Comparison of ENCODE assay signal across 1 cellular context in genomic region chr17:46922804-46923635, GRCh38.
TF ChIP-seq lines count a peak whose summit lies in the region.

TSS of gene GOSR2 (plus strand) at chr17:46923160. CDS start at chr17:46923193, 33 bp downstream.

TF ChIP-seq in HepG2, 621 proteins besides CTCF, POLR2A, EP300 and RAD21 (continued from another document and continues in another):
- TF ChIP-seq, protein P1, sequence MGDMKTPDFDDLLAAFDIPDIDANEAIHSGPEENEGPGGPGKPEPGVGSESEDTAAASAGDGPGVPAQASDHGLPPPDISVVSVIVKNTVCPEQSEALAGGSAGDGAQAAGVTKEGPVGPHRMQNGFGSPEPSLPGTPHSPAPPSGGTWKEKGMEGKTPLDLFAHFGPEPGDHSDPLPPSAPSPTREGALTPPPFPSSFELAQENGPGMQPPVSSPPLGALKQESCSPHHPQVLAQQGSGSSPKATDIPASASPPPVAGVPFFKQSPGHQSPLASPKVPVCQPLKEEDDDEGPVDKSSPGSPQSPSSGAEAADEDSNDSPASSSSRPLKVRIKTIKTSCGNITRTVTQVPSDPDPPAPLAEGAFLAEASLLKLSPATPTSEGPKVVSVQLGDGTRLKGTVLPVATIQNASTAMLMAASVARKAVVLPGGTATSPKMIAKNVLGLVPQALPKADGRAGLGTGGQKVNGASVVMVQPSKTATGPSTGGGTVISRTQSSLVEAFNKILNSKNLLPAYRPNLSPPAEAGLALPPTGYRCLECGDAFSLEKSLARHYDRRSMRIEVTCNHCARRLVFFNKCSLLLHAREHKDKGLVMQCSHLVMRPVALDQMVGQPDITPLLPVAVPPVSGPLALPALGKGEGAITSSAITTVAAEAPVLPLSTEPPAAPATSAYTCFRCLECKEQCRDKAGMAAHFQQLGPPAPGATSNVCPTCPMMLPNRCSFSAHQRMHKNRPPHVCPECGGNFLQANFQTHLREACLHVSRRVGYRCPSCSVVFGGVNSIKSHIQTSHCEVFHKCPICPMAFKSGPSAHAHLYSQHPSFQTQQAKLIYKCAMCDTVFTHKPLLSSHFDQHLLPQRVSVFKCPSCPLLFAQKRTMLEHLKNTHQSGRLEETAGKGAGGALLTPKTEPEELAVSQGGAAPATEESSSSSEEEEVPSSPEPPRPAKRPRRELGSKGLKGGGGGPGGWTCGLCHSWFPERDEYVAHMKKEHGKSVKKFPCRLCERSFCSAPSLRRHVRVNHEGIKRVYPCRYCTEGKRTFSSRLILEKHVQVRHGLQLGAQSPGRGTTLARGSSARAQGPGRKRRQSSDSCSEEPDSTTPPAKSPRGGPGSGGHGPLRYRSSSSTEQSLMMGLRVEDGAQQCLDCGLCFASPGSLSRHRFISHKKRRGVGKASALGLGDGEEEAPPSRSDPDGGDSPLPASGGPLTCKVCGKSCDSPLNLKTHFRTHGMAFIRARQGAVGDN (CRISPR knock-in tag; IDR thresholded peaks at IDR 0.05) = peak; percentile 97
- peak; percentile 93; the same call in 1 of the 2 replicates for TF ChIP-seq SAFB2 (CRISPR knock-in tag; IDR thresholded peaks at IDR 0.05; ENCODE audit: borderline replicate concordance, low read depth)
- TF ChIP-seq TCF12 (IDR thresholded peaks at IDR 0.05) = no peak
- TF ChIP-seq TCF12 (CRISPR knock-in tag; IDR thresholded peaks at IDR 0.05) = no peak
- TF ChIP-seq, protein P2, sequence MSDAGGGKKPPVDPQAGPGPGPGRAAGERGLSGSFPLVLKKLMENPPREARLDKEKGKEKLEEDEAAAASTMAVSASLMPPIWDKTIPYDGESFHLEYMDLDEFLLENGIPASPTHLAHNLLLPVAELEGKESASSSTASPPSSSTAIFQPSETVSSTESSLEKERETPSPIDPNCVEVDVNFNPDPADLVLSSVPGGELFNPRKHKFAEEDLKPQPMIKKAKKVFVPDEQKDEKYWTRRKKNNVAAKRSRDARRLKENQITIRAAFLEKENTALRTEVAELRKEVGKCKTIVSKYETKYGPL (CRISPR knock-in tag; IDR thresholded peaks at IDR 0.05) = no peak
- no peak for TF ChIP-seq GATA4 (IDR thresholded peaks at IDR 0.05; ENCODE audit: borderline replicate concordance, low read depth)
- peak; percentile 87; the same call in 1 of the 2 replicates for TF ChIP-seq ZNF766 (CRISPR knock-in tag; IDR thresholded peaks at IDR 0.05; ENCODE audit: borderline replicate concordance)
- peak; percentile 71; the same call in 1 of the 2 replicates for TF ChIP-seq ZC3H4 (CRISPR knock-in tag; IDR thresholded peaks at IDR 0.05; ENCODE audit: borderline replicate concordance)
- peak; percentile 96; the same call in 1 of the 2 replicates for TF ChIP-seq ZNF569 (CRISPR knock-in tag; IDR thresholded peaks at IDR 0.05; ENCODE audit: borderline replicate concordance)
- peak; percentile 81 for TF ChIP-seq CREM (IDR thresholded peaks at IDR 0.05)
- TF ChIP-seq CREM (CRISPR knock-in tag; IDR thresholded peaks at IDR 0.05) = no peak
- no peak; the same call in 1 of the 2 replicates for TF ChIP-seq ZBTB33 (CRISPR knock-in tag; IDR thresholded peaks at IDR 0.05)
- TF ChIP-seq ZNF296 (CRISPR knock-in tag; conservative IDR thresholded peaks at IDR 0.05) = 0 out of 2 replicates have a peak, but pooled peaks have one; percentile 47
- TF ChIP-seq IRX3 (CRISPR knock-in tag; IDR thresholded peaks at IDR 0.05; ENCODE audit: borderline replicate concordance, low read depth) = no peak; the same call in 1 of the 2 replicates
- TF ChIP-seq, protein P3, sequence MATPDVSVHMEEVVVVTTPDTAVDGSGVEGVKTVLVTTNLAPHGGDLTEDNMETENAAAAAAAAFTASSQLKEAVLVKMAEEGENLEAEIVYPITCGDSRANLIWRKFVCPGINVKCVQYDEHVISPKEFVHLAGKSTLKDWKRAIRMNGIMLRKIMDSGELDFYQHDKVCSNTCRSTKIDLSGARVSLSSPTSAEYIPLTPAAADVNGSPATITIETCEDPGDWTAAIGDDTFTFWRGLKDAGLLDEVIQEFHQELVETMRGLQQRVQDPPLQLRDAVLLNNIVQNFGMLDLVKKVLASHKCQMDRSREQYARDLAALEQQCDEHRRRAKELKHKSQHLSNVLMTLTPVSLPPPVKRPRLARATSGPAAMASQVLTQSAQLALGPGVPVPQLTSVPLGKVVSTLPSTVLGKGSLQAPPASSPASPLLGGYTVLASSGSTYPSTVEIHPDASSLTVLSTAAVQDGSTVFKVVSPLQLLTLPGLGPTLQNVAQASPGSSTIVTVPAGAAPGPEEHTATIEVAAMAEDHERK (CRISPR knock-in tag; IDR thresholded peaks at IDR 0.05; ENCODE audit: low read depth) = 0 out of 2 replicates have a peak, but pooled peaks have one; percentile 33
- TF ChIP-seq ZNF225 (CRISPR knock-in tag; IDR thresholded peaks at IDR 0.05) = peak; percentile 98
- TF ChIP-seq MEF2D (CRISPR knock-in tag; IDR thresholded peaks at IDR 0.05) = peak; percentile 95
- TF ChIP-seq, protein P4, sequence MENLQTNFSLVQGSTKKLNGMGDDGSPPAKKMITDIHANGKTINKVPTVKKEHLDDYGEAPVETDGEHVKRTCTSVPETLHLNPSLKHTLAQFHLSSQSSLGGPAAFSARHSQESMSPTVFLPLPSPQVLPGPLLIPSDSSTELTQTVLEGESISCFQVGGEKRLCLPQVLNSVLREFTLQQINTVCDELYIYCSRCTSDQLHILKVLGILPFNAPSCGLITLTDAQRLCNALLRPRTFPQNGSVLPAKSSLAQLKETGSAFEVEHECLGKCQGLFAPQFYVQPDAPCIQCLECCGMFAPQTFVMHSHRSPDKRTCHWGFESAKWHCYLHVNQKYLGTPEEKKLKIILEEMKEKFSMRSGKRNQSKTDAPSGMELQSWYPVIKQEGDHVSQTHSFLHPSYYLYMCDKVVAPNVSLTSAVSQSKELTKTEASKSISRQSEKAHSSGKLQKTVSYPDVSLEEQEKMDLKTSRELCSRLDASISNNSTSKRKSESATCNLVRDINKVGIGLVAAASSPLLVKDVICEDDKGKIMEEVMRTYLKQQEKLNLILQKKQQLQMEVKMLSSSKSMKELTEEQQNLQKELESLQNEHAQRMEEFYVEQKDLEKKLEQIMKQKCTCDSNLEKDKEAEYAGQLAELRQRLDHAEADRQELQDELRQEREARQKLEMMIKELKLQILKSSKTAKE (CRISPR knock-in tag; IDR thresholded peaks at IDR 0.05; ENCODE audit: borderline replicate concordance) = no peak
- peak; percentile 63; the same call in 1 of the 2 replicates for TF ChIP-seq BHLHE40 (IDR thresholded peaks at IDR 0.05; ENCODE audit: low read length)
- peak; percentile 51 to 89; a peak in 2 of 4 replicates for TF ChIP-seq KLF16 (CRISPR knock-in tag; IDR thresholded peaks at IDR 0.05)
- peak; percentile 85; the same call in 1 of the 2 replicates for TF ChIP-seq ZNF343 (CRISPR knock-in tag; IDR thresholded peaks at IDR 0.05)
- TF ChIP-seq, protein P5, sequence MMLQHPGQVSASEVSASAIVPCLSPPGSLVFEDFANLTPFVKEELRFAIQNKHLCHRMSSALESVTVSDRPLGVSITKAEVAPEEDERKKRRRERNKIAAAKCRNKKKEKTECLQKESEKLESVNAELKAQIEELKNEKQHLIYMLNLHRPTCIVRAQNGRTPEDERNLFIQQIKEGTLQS (CRISPR knock-in tag; IDR thresholded peaks at IDR 0.05) = peak; percentile 29
- TF ChIP-seq ZNF263 (CRISPR knock-in tag; IDR thresholded peaks at IDR 0.05) = no peak
- TF ChIP-seq ZBTB25 (CRISPR knock-in tag; IDR thresholded peaks at IDR 0.05) = peak; percentile 95; the same call in 1 of the 2 replicates
- TF ChIP-seq ZNF276 (CRISPR knock-in tag; IDR thresholded peaks at IDR 0.05; ENCODE audit: low read depth) = peak; percentile 97
- TF ChIP-seq IKZF5 (CRISPR knock-in tag; IDR thresholded peaks at IDR 0.05) = peak; percentile 94
- TF ChIP-seq, protein P6, sequence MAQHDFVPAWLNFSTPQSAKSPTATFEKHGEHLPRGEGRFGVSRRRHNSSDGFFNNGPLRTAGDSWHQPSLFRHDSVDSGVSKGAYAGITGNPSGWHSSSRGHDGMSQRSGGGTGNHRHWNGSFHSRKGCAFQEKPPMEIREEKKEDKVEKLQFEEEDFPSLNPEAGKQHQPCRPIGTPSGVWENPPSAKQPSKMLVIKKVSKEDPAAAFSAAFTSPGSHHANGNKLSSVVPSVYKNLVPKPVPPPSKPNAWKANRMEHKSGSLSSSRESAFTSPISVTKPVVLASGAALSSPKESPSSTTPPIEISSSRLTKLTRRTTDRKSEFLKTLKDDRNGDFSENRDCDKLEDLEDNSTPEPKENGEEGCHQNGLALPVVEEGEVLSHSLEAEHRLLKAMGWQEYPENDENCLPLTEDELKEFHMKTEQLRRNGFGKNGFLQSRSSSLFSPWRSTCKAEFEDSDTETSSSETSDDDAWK (CRISPR knock-in tag; IDR thresholded peaks at IDR 0.05) = no peak
- peak; percentile 89 for TF ChIP-seq ZNF768 (CRISPR knock-in tag; IDR thresholded peaks at IDR 0.05)
- no peak for TF ChIP-seq GLI4 (CRISPR knock-in tag; IDR thresholded peaks at IDR 0.05; ENCODE audit: borderline replicate concordance)
- TF ChIP-seq ZKSCAN8 (CRISPR knock-in tag; IDR thresholded peaks at IDR 0.05; ENCODE audit: borderline replicate concordance) = peak; percentile 83; the same call in 1 of the 2 replicates
- TF ChIP-seq CBX5 (CRISPR knock-in tag; IDR thresholded peaks at IDR 0.05; ENCODE audit: borderline replicate concordance) = peak; percentile 87; the same call in 1 of the 2 replicates
- peak; percentile 91; the same call in 1 of the 2 replicates for TF ChIP-seq EEA1 (CRISPR knock-in tag; IDR thresholded peaks at IDR 0.05; ENCODE audit: borderline replicate concordance)
- TF ChIP-seq TFDP1 (CRISPR knock-in tag; IDR thresholded peaks at IDR 0.05; ENCODE audit: borderline replicate concordance) = peak; percentile 35; the same call in 1 of the 2 replicates
- peak; percentile 95 for TF ChIP-seq MYC (CRISPR knock-in tag; IDR thresholded peaks at IDR 0.05; ENCODE audit: borderline replicate concordance)
- TF ChIP-seq ZNF839 (CRISPR knock-in tag; IDR thresholded peaks at IDR 0.05; ENCODE audit: borderline replicate concordance) = peak; percentile 97
- TF ChIP-seq ZZZ3 (CRISPR knock-in tag; IDR thresholded peaks at IDR 0.05; ENCODE audit: borderline replicate concordance) = peak; percentile 99
- TF ChIP-seq, protein P7, sequence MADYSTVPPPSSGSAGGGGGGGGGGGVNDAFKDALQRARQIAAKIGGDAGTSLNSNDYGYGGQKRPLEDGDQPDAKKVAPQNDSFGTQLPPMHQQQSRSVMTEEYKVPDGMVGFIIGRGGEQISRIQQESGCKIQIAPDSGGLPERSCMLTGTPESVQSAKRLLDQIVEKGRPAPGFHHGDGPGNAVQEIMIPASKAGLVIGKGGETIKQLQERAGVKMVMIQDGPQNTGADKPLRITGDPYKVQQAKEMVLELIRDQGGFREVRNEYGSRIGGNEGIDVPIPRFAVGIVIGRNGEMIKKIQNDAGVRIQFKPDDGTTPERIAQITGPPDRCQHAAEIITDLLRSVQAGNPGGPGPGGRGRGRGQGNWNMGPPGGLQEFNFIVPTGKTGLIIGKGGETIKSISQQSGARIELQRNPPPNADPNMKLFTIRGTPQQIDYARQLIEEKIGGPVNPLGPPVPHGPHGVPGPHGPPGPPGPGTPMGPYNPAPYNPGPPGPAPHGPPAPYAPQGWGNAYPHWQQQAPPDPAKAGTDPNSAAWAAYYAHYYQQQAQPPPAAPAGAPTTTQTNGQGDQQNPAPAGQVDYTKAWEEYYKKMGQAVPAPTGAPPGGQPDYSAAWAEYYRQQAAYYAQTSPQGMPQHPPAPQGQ (CRISPR knock-in tag; IDR thresholded peaks at IDR 0.05; ENCODE audit: borderline replicate concordance) = no peak
- TF ChIP-seq FOSL2 (CRISPR knock-in tag; IDR thresholded peaks at IDR 0.05) = peak; percentile 43; the same call in 1 of the 2 replicates
- peak; percentile 63; the same call in 1 of the 2 replicates for TF ChIP-seq ZBTB7B (CRISPR knock-in tag; IDR thresholded peaks at IDR 0.05)
